ENCODE assay signal across 24 cellular contexts in the genomic region with DNA sequence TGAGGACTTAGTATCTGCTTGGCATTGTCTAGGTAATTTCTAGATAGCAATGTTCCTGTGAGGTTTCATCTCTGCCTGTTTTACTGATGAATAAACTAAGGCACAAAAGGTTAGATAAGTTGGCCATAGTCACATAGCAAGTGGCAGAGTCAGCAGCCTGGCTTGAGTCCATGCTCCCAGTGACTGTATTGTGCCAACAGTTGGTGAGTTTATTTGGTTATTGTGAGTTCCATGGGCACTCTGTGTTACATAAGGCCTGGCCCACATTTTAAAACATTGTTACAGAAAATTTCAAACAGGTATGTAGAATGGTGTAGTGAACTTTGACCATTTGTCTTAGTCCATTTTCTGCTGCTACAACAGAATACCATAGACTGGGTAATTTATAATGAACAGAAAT. TPM values are rescaled to one million over a fixed set of nuclear protein-coding genes. Genes with fewer than 3 reads are reported as not detected.
A peak's percentile ranks its signal among the peaks of the same experiment; 100 is the strongest.
DNase-seq lines count a peak whose midpoint lies in the region; ATAC-seq, FAIRE-seq and TF ChIP-seq lines count a peak whose summit lies in the region.
"Had no signal": no experiment of that assay in that cellular context is flagged by ENCODE, and none has a peak within 500 bp of the region (broad histone marks: within the 10 kb centered on the region; RNA-seq: fewer than 3 reads in every experiment).

No MANE protein-coding gene starts in this region.

- H3K4me3 ChIP-seq in bronchial epithelial cell (ENCODE audit: low read depth, low read length): no peak overlapping the region
- H3K4me3 ChIP-seq: esophagus squamous epithelium, transverse colon had no signal

- H3K27me3 ChIP-seq in bronchial epithelial cell (ENCODE audit: control insufficient read depth, insufficient read depth, low read length): no peaks in the 10 kb centered on the region
- H3K27me3 ChIP-seq: esophagus squamous epithelium, transverse colon had no signal

- FAIRE-seq in bronchial epithelial cell (lab: Jason Lieb, UNC): peak; percentile 81

- no peaks in the 10 kb centered on the region for H3K27me3 Mint-ChIP-seq in nephron (ENCODE audit: low read depth)
- H3K27me3 Mint-ChIP-seq: activated CD4-positive, alpha-beta memory T cell treated with anti-CD3 and anti-CD28 coated beads for 36 hours; IgD-negative memory B cell; memory B cell; stimulated activated naive CD8-positive, alpha-beta T cell treated with anti-CD3 and anti-CD28 coated beads, Interleukin-15, amount 100 ng/mL, for 72 hours had no signal

- no peaks in the 10 kb centered on the region for H3K9me3 Mint-ChIP-seq in nephron
- H3K9me3 Mint-ChIP-seq: activated CD4-positive, alpha-beta memory T cell treated with anti-CD3 and anti-CD28 coated beads for 36 hours; IgD-negative memory B cell; memory B cell; stimulated activated naive CD8-positive, alpha-beta T cell treated with anti-CD3 and anti-CD28 coated beads, Interleukin-15, amount 100 ng/mL, for 72 hours had no signal

- no peak for TF ChIP-seq CTCF in bronchial epithelial cell (IDR thresholded peaks at IDR 0.05; ENCODE audit: insufficient read depth, low read length, severe bottlenecking)
- TF ChIP-seq CTCF in nephron (IDR thresholded peaks at IDR 0.05; ENCODE audit: unreplicated experiment in 3 of 3): no peak

- no peaks in the 10 kb centered on the region for H3K4me1 Mint-ChIP-seq in nephron

- peak overlapping the region in 2 of 3 experiments; percentile 70 to 78 for H3K27ac Mint-ChIP-seq in nephron
- H3K27ac Mint-ChIP-seq: activated CD4-positive, alpha-beta memory T cell treated with anti-CD3 and anti-CD28 coated beads for 36 hours; IgD-negative memory B cell; memory B cell had no signal

- H3K4me3 Mint-ChIP-seq in nephron: no peak overlapping the region
- H3K4me3 Mint-ChIP-seq: activated CD4-positive, alpha-beta memory T cell treated with anti-CD3 and anti-CD28 coated beads for 36 hours; IgD-negative memory B cell; memory B cell; stimulated activated naive CD8-positive, alpha-beta T cell treated with anti-CD3 and anti-CD28 coated beads, Interleukin-15, amount 100 ng/mL, for 72 hours had no signal

- intact Hi-C loops in sciatic nerve (cut with DNase I): no loop called here

- ATAC-seq in sciatic nerve: no peak
- ATAC-seq: stimulated activated naive CD8-positive, alpha-beta T cell treated with anti-CD3 and anti-CD28 coated beads, Interleukin-15, amount 100 ng/mL, for 72 hours had no signal

- H3K36me3 Mint-ChIP-seq in nephron (ENCODE audit: low read depth): peaks cover 79% of the 10 kb centered on the region

- H3K36me3 ChIP-seq in bronchial epithelial cell (ENCODE audit: control insufficient read depth, insufficient read depth, low read length): peaks cover 3% of the 10 kb centered on the region
- H3K36me3 ChIP-seq: transverse colon had no signal

- DNase-seq in EH (ENCODE audit: low read depth): peak; percentile 41
- peak; percentile 85 for DNase-seq in M059J (ENCODE audit: low read depth)
- DNase-seq in bronchial epithelial cell (ENCODE audit: low read depth): no peak
- DNase-seq in activated CD4-positive, alpha-beta T cell treated with anti-CD3 and anti-CD28 coated beads for 4 hours: no peak
- DNase-seq in SK-N-DZ (ENCODE audit: low spot score): no peak
- no peak for DNase-seq in sciatic nerve (ENCODE audit: low spot score)
- DNase-seq in nucleus accumbens (lab: John Stamatoyannopoulos, UW): no peak
- DNase-seq: activated CD4-positive, alpha-beta memory T cell treated with anti-CD3 and anti-CD28 coated beads for 36 hours; activated CD4-positive, CD25-positive, alpha-beta regulatory T cell; activated naive CD4-positive, alpha-beta T cell; amniotic stem cell; cerebellar nuclear complex; DND-41; effector CD4-positive, alpha-beta T cell; esophagus squamous epithelium; GOT3; NCI-H1436 treated with DMSO at 0.1 percent for 48 hours; NCI-H526; occipital lobe; stimulated activated naive CD8-positive, alpha-beta T cell treated with anti-CD3 and anti-CD28 coated beads, Interleukin-15, amount 100 ng/mL, for 72 hours; transverse colon had no signal

RNA-seq across cellular contexts. Expression of a gene that starts 15.2 kb away (rescaled TPM):
- total RNA-seq in M059J (2014; rRNA removed; shearing (Covaris generic)): 87.2 and 157 TPM in 2 replicates
- total RNA-seq in bronchial epithelial cell (8.3 and 16.6 TPM in 2 replicates), sciatic nerve (4.6 TPM)
- 328 and 365 TPM in 2 replicates for polyA plus RNA-seq in SK-N-DZ (2014; cell fraction: cytosol; rRNA removed)
- 248 and 305 TPM in 2 replicates for polyA plus RNA-seq in SK-N-DZ (2014; cell fraction: nucleus; rRNA removed)

RNA-seq across cellular contexts. Expression of a gene that starts 15.6 kb away (rescaled TPM):
- total RNA-seq in M059J (2014; rRNA removed; shearing (Covaris generic)): 18.6 and 19.9 TPM in 2 replicates
- 1.8 and 3.4 TPM in 2 replicates for total RNA-seq in bronchial epithelial cell
- polyA plus RNA-seq in SK-N-DZ (2014; cell fraction: cytosol; rRNA removed): 208 and 215 TPM in 2 replicates
- 250 and 257 TPM in 2 replicates for polyA plus RNA-seq in SK-N-DZ (2014; cell fraction: nucleus; rRNA removed)
- total RNA-seq in sciatic nerve: 12.1 TPM

RNA-seq across cellular contexts. Expression of a gene that starts 22.9 kb away (rescaled TPM):
- 56.6 and 60.1 TPM in 2 replicates for total RNA-seq in M059J (2014; rRNA removed; shearing (Covaris generic))
- total RNA-seq in bronchial epithelial cell (27.5 and 38.4 TPM in 2 replicates), sciatic nerve (31.3 TPM)
- polyA plus RNA-seq in SK-N-DZ (2014; cell fraction: cytosol; rRNA removed): 27.0 and 31.9 TPM in 2 replicates
- 78.3 and 84.0 TPM in 2 replicates for polyA plus RNA-seq in SK-N-DZ (2014; cell fraction: nucleus; rRNA removed)

RNA-seq across cellular contexts. Expression of a gene that starts 59.3 kb away (rescaled TPM):
- total RNA-seq in M059J (2014; rRNA removed; shearing (Covaris generic)): 0.52 and 2.1 TPM in 2 replicates
- total RNA-seq in bronchial epithelial cell (4.7 and 5.8 TPM in 2 replicates), sciatic nerve (98.8 TPM)
- 0.16 and 0.42 TPM in 2 replicates for polyA plus RNA-seq in SK-N-DZ (2014; cell fraction: cytosol; rRNA removed)
- polyA plus RNA-seq in SK-N-DZ (2014; cell fraction: nucleus; rRNA removed): 5.8 and 20.0 TPM in 2 replicates

Comparison
In these comparisons a context has a peak if more than half of its experiments do, and no peak if none do; other contexts are left out.
1. DNase-seq: peak in EH (single experiment) and M059J (single experiment); none in bronchial epithelial cell (single experiment), activated CD4-positive, alpha-beta T cell treated with anti-CD3 and anti-CD28 coated beads for 4 hours (0 of 2), SK-N-DZ (single experiment), sciatic nerve (single experiment) and nucleus accumbens (0 of 56).